29 cellular contexts compared by ENCODE assay signal in the genomic region with DNA sequence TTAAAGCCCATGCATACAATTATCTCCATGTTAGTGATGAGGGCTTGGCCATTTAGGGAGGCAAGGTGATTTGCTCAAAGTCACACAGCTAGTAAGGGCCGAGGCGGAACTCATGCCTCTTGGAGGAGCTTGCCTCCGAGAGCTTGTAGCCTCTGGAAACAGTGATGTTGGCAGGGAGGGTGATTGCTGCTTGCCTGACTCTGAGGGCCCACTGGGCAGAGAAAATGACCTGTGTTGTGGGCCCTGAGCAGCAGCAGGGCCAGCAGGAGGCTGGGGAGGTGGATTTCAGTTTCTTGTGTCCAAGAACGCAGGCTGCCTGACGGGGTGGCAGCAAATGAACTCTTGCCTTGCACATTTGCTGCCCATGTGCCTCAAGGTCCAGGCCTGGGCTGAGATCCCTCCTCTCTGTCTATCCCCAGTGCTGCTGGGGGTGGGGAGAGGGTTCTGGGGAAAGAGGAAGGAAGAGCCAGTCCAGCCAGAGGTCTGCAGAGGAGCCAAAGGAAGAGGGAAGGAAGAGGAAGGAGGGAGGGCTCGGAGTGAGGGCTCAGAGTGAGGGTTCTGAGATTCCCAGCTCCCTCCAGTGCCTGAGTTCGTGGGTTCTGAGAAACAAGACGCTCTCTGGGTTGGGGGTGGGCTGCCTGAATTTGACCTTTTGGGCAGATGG. TPM values are rescaled to one million over a fixed set of nuclear protein-coding genes. Genes with fewer than 3 reads are reported as not detected.
DNase-seq lines count a peak whose midpoint lies in the region; ATAC-seq and TF ChIP-seq lines count a peak whose summit lies in the region.
"Had no signal": no experiment of that assay in that cellular context is flagged by ENCODE, and none has a peak within 500 bp of the region (broad histone marks: within the 10 kb centered on the region; RNA-seq: fewer than 3 reads in every experiment).

No MANE protein-coding gene starts in this region.

- WGBS in adrenal gland, 4 donors: 68 to 79% (median 78%) methylated on average over 3 to 8 of the region's 8 CpGs
- WGBS in esophagus muscularis mucosa: 85% methylated on average over 8 of the region's 8 CpGs

- H3K4me1 ChIP-seq in left ventricle myocardium inferior (no peaks in the 10 kb centered on the region), adrenal gland (replicated peaks in 1 of 2) (no peaks in the 10 kb centered on the region), left lung (peaks cover 0 to 6% of the 10 kb centered on the region in 2 donors), gastrocnemius medialis (no peaks in the 10 kb centered on the region), esophagus muscularis mucosa (peaks cover 0 to 5% (median 2%) of the 10 kb centered on the region in 4 donors)
- H3K4me1 ChIP-seq: uterus had no signal

- intact Hi-C loops in Right ventricle myocardium inferior (cut with DNase I): loop anchor here (5.0 kb wide), 1 partner anchor 458 kb away; no protein-coding TSS in a partner anchor
- intact Hi-C loops in left ventricle myocardium inferior (cut with micrococcal nuclease): loop anchor here (10.0 kb wide), 2 partner anchors 100 to 260 kb away; a partner anchor contains a TSS
- intact Hi-C loops in adrenal gland (cut with DNase I): no loop called here
- intact Hi-C loops in left lung (cut with DNase I): loop anchor here (5.0 to 10.0 kb wide), 3 partner anchors 227 to 260 kb away; a partner anchor contains a TSS
- intact Hi-C loops in gastrocnemius medialis (cut with DNase I; ENCODE audit: low total_unique reads): no loop called here
- intact Hi-C loops in esophagus muscularis mucosa (cut with DNase I): no loop called here

- no peak for TF ChIP-seq POLR2A in adrenal gland (IDR thresholded peaks at IDR 0.05)
- no peak for TF ChIP-seq POLR2A in gastrocnemius medialis (IDR thresholded peaks at IDR 0.05)
- TF ChIP-seq POLR2A in esophagus muscularis mucosa (IDR thresholded peaks at IDR 0.05; ENCODE audit: low read depth): no peak

- in situ Hi-C loops in gastrocnemius medialis (cut with MboI; ENCODE audit: low sequenced_read_pairs in 4 of 4): loop anchor here (5.0 to 25.0 kb wide), 4 partner anchors 230 to 817 kb away; a partner anchor contains a TSS

- H3K4me3 ChIP-seq in left ventricle myocardium inferior (no peak overlapping the region), adrenal gland (no peak overlapping the region), left lung (no peak overlapping the region), gastrocnemius medialis (no peak overlapping the region), esophagus muscularis mucosa (no peak overlapping the region)
- H3K4me3 ChIP-seq: dorsolateral prefrontal cortex, GM23338, thoracic aorta, uterus had no signal

- no peaks in the 10 kb centered on the region for H3K27me3 ChIP-seq in left ventricle myocardium inferior (ENCODE audit: low read depth)
- H3K27me3 ChIP-seq in adrenal gland: no peaks in the 10 kb centered on the region
- peaks cover 0 to 5% of the 10 kb centered on the region in 2 donors for H3K27me3 ChIP-seq in left lung
- no peaks in the 10 kb centered on the region for H3K27me3 ChIP-seq in gastrocnemius medialis
- no peaks in the 10 kb centered on the region for H3K27me3 ChIP-seq in esophagus muscularis mucosa
- H3K27me3 ChIP-seq: uterus had no signal

- TF ChIP-seq EP300 in esophagus muscularis mucosa (IDR thresholded peaks at IDR 0.05): no peak

- DNase-seq in Right ventricle myocardium inferior (ENCODE audit: missing footprints) (no peak), left ventricle myocardium inferior (no peak), adrenal gland (peak in 4 of 7 donors; percentile 30 to 53 (median 36)), left lung (peak in 1 of 2 donors; percentile 73), gastrocnemius medialis (peak; percentile 14 to 25), esophagus muscularis mucosa (ENCODE audit: extremely low spot score) (no peak)
- DNase-seq: 8988T; activated CD4-positive, alpha-beta memory T cell treated with anti-CD3 and anti-CD28 coated beads for 36 hours; activated CD4-positive, alpha-beta T cell treated with anti-CD3 and anti-CD28 coated beads for 1 hour; activated CD8-positive, alpha-beta memory T cell treated with anti-CD3 and anti-CD28 coated beads, Interleukin-2, amount 50 U/mL, for 48 hours; activated naive CD4-positive, alpha-beta T cell treated with anti-CD3 and anti-CD28 coated beads, Interleukin-2, amount 50 U/mL, for 16 hours; amniotic stem cell; cerebellar nuclear complex; GF-D8; HFFc6; midbrain; naive thymus-derived CD4-positive, alpha-beta T cell; NCI-H1048; NCI-H1694; NCI-H446 treated with DMSO at 0.1 percent for 48 hours; NCI-H82; small intestine; stimulated activated naive CD8-positive, alpha-beta T cell treated with anti-CD3 and anti-CD28 coated beads, Interleukin-15, Interleukin-2, amounts not matched to agents 100 U/mL and 50 U/mL, for 24 hours; uterus had no signal

- H3K36me3 ChIP-seq in left ventricle myocardium inferior: no peaks in the 10 kb centered on the region
- no peaks in the 10 kb centered on the region for H3K36me3 ChIP-seq in adrenal gland (replicated peaks in 1 of 2)
- H3K36me3 ChIP-seq in left lung: no peaks in the 10 kb centered on the region
- H3K36me3 ChIP-seq in gastrocnemius medialis: no peaks in the 10 kb centered on the region
- no peaks in the 10 kb centered on the region for H3K36me3 ChIP-seq in esophagus muscularis mucosa
- H3K36me3 ChIP-seq: thoracic aorta, uterus had no signal

- H3K27ac ChIP-seq in left ventricle myocardium inferior (replicated peaks) (no peak overlapping the region), adrenal gland (peak overlapping the region in 1 of 5 donors; percentile 20), left lung (no peak overlapping the region), gastrocnemius medialis (no peak overlapping the region), esophagus muscularis mucosa (replicated peaks in 1 of 4) (no peak overlapping the region)
- H3K27ac ChIP-seq: thoracic aorta, uterus had no signal

- H3K9me3 ChIP-seq in left ventricle myocardium inferior (replicated peaks): no peaks in the 10 kb centered on the region
- no peaks in the 10 kb centered on the region for H3K9me3 ChIP-seq in adrenal gland (replicated peaks in 1 of 3)
- peaks cover 0 to 7% of the 10 kb centered on the region in 2 donors for H3K9me3 ChIP-seq in left lung
- no peaks in the 10 kb centered on the region for H3K9me3 ChIP-seq in gastrocnemius medialis
- H3K9me3 ChIP-seq in esophagus muscularis mucosa: no peaks in the 10 kb centered on the region
- H3K9me3 ChIP-seq: thoracic aorta, uterus had no signal

- TF ChIP-seq CTCF in left ventricle myocardium inferior (IDR thresholded peaks at IDR 0.05; ENCODE audit: borderline replicate concordance) (no peak), adrenal gland (IDR thresholded peaks at IDR 0.05) (no peak), left lung (IDR thresholded peaks at IDR 0.05) (no peak), gastrocnemius medialis (IDR thresholded peaks at IDR 0.05 in 4 of 5, conservative IDR thresholded peaks at IDR 0.05 in 1 of 5) (no peak), esophagus muscularis mucosa (IDR thresholded peaks at IDR 0.05) (no peak)

- ATAC-seq in Right ventricle myocardium inferior (peak; percentile 67), left lung (peak; percentile 68), gastrocnemius medialis (no peak), GM18498 (IDR thresholded peaks at IDR 0.05; ENCODE audit: unreplicated experiment) (no peak), GM19452 (IDR thresholded peaks at IDR 0.05; ENCODE audit: unreplicated experiment) (no peak)
- ATAC-seq: GM23338; naive thymus-derived CD4-positive, alpha-beta T cell; stimulated activated naive CD8-positive, alpha-beta T cell treated with anti-CD3 and anti-CD28 coated beads, Interleukin-15, Interleukin-2, amounts not matched to agents 100 U/mL and 50 U/mL, for 24 hours had no signal

RNA-seq across cellular contexts. Expression of a gene that starts 16.2 kb away (rescaled TPM):
- total RNA-seq in Right ventricle myocardium inferior (4.0 TPM), left ventricle myocardium inferior (6.7 TPM), adrenal gland (1 to 10 TPM; 2.8 to 6.6 (median 5.7) TPM), left lung (10 to 100 TPM; 12.9 to 16.3 TPM), gastrocnemius medialis (1 to 10 TPM in 3 of 4 donors, under 1 TPM in 1; 0.78 to 1.8 (median 1.0) TPM), esophagus muscularis mucosa (100 to 1,000 TPM in 1 of 4 donors, 10 to 100 TPM in 3; 72.2 to 119 (median 84.1) TPM)
- polyA plus RNA-seq in adrenal gland: 1 to 10 TPM; 1.3 to 1.7 (median 1.6) TPM

Comparison
In these comparisons a context has a peak if more than half of its experiments do, and no peak if none do; other contexts are left out.
1. ATAC-seq: peak in Right ventricle myocardium inferior (single experiment) and left lung (single experiment); none in gastrocnemius medialis (0 of 2), GM18498 (single experiment) and GM19452 (single experiment).
2. DNase-seq: peak in adrenal gland (4 of 7) and gastrocnemius medialis (2 of 2); none in Right ventricle myocardium inferior (single experiment), left ventricle myocardium inferior (single experiment) and esophagus muscularis mucosa (single experiment).
3. intact Hi-C loops: an anchor here in Right ventricle myocardium inferior (5.0 kb wide), left ventricle myocardium inferior (10.0 kb wide) and left lung (5.0 to 10.0 kb wide); none called in adrenal gland, gastrocnemius medialis and esophagus muscularis mucosa.